Comparison of ENCODE assay signal across 19 cellular contexts in the genomic region with DNA sequence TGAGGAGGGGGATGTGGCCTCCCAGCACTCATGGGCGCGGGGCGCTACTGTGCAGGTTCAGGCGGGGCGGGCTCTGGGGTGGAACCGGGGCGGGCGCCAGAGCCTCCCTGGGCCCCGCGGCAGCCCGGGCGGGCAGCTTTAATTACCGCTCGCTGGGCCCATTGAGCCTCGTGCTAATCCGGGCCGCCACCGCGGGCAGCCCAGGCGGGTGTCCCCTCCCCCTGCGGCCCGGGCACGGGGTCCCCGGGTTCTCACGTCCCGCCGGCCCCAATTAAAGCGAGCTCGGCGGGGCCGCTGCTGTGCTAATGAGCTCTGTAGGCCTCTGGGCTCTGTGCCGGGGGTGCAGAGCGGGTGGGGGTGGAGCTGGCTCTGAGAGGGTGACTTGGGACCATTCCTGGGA. TPM values are rescaled to one million over a fixed set of nuclear protein-coding genes. Genes with fewer than 3 reads are reported as not detected.
DNase-seq lines count a peak whose midpoint lies in the region; ATAC-seq, FAIRE-seq and TF ChIP-seq lines count a peak whose summit lies in the region.
"Had no signal": no experiment of that assay in that cellular context is flagged by ENCODE, and none has a peak within 500 bp of the region (broad histone marks: within the 10 kb centered on the region; RNA-seq: fewer than 3 reads in every experiment).

No MANE protein-coding gene starts in this region.

- H3K27me3 ChIP-seq in HepG2 (ENCODE audit: control insufficient read depth in 1 of 2, insufficient read depth in 2 of 2, low read length in 2 of 2) (no peaks in the 10 kb centered on the region), right lobe of liver (no peaks in the 10 kb centered on the region), neuronal stem cell (ENCODE audit: control insufficient read depth in 3 of 3, insufficient read depth in 3 of 3, low read depth in 1 of 3, low read length in 3 of 3) (peaks cover 0 to 40% (median 40%) of the 10 kb centered on the region in 3 experiments)

- WGBS in HepG2 (ENCODE audit: low lambda C conversion rate): 100% methylated on average over 5 of the region's 33 CpGs
- WGBS in right lobe of liver (ENCODE audit: insufficient coverage, low coverage, low lambda C conversion rate, missing lambda C conversion rate): no CpG with 5 or more reads among the region's 33 CpGs
- no CpG with 5 or more reads among the region's 33 CpGs for WGBS in neuronal stem cell (ENCODE audit: extremely low coverage in 2 of 2, insufficient read length in 2 of 2, insufficient replicate concordance in 1 of 2), 2 donors

- no TSS peak for BruUV-seq in HepG2 (replicated peaks; lab: Mats Ljungman, UMichigan)

- POLR2A ChIA-PET in HepG2 (lab: Yijun Ruan, JAX): interaction anchor here (0.6 to 34.3 kb wide), 4 partner anchors 18 to 80 kb away, joined by 4 to 1258 read pairs (median 7); partner anchors contain the start of gene FGFR3

- no peak overlapping the region for H4K8ac ChIP-seq in neuronal stem cell (ENCODE audit: low read depth, low read length)

- H3K79me2 ChIP-seq in HepG2 (ENCODE audit: insufficient read depth, low read length): peaks cover 4% of the 10 kb centered on the region

- H2BK120ac ChIP-seq in neuronal stem cell (ENCODE audit: low read depth, low read length): no peak overlapping the region

- H2AFZ ChIP-seq in HepG2 (ENCODE audit: low read length) (no peak overlapping the region), neuronal stem cell (ENCODE audit: low read length) (no peak overlapping the region)
- H2AFZ ChIP-seq: GM23248 had no signal

- TF ChIP-seq CTCF in HepG2 (CRISPR knock-in tag; IDR thresholded peaks at IDR 0.05) (no peak), right lobe of liver (IDR thresholded peaks at IDR 0.05) (no peak)

- H3K4me1 ChIP-seq in HepG2 (ENCODE audit: insufficient read depth, low read length) (peaks cover 87% of the 10 kb centered on the region), right lobe of liver (no peaks in the 10 kb centered on the region), neuronal stem cell (ENCODE audit: control insufficient read depth in 2 of 2, insufficient read depth in 1 of 2, low read depth in 1 of 2, low read length in 2 of 2) (peaks cover 51 to 71% of the 10 kb centered on the region in 2 donors)

- ATAC-seq in HepG2 (no peak), right lobe of liver (no peak), GM18511 (IDR thresholded peaks at IDR 0.05; ENCODE audit: unreplicated experiment) (no peak)
- ATAC-seq: A549, Panc1 had no signal

- no peak for DNase-seq in HepG2 (ENCODE audit: low spot score)
- no peak for DNase-seq in right lobe of liver
- peak; percentile 37 for DNase-seq in astrocyte of the hippocampus (ENCODE audit: low read depth, low spot score)
- DNase-seq in neuronal stem cell (ENCODE audit: low spot score): no peak
- no peak for DNase-seq in HTR-8/SVneo (ENCODE audit: insufficient read length, low spot score)
- no peak for DNase-seq in SKM-1 treated with dmso at 0.1 percent for 144 hours (lab: John Stamatoyannopoulos, UW; ENCODE audit: unreplicated experiment)
- DNase-seq: CD4-positive, alpha-beta T cell; GF-D8; GM23248; IMR-90; NCI-H146; NCI-H2081 treated with DMSO at 0.1 percent for 48 hours; NCI-H69; Right ventricle myocardium superior; SK-N-SH had no signal

- H3K9me3 ChIP-seq in HepG2 (ENCODE audit: low read length) (no peaks in the 10 kb centered on the region), right lobe of liver (no peaks in the 10 kb centered on the region), neuronal stem cell (replicated peaks in 1 of 2; ENCODE audit: control insufficient read depth in 2 of 2, insufficient read depth in 1 of 2, low read depth in 1 of 2, low read length in 2 of 2) (no peaks in the 10 kb centered on the region)
- H3K9me3 ChIP-seq: A549, SK-N-SH had no signal

- TF ChIP-seq EP300 in HepG2 (IDR thresholded peaks at IDR 0.05; ENCODE audit: low read depth in 2 of 2, low read length in 2 of 2) (no peak), HepG2 (CRISPR knock-in tag; IDR thresholded peaks at IDR 0.05; ENCODE audit: borderline replicate concordance) (no peak)

- H2BK5ac ChIP-seq in neuronal stem cell (ENCODE audit: low read length): no peak overlapping the region

- no peak for FAIRE-seq in HepG2 (lab: Jason Lieb, UNC)
- FAIRE-seq in HTR-8/SVneo (lab: Jason Lieb, UNC): no peak
- FAIRE-seq: A549, D721Med had no signal

- H3K27ac ChIP-seq in HepG2 (ENCODE audit: extremely low read length, insufficient read depth, low read length): peak overlapping the region; percentile 83
- H3K27ac ChIP-seq in right lobe of liver: no peak overlapping the region
- no peak overlapping the region for H3K27ac ChIP-seq in neuronal stem cell (replicated peaks; ENCODE audit: low read length)
- H3K27ac ChIP-seq: GM23248 had no signal

- no peak for TF ChIP-seq POLR2A in HepG2 (IDR thresholded peaks at IDR 0.05; ENCODE audit: insufficient read depth in 1 of 2, low read depth in 2 of 2, low read length in 2 of 2)
- no peak for TF ChIP-seq POLR2A in right lobe of liver (IDR thresholded peaks at IDR 0.05)

- in situ Hi-C loops in HepG2 (cut with HindIII; ENCODE audit: extremely low pct_ligation_motif_present, low pct_unique_long_range_greater_than_20kb): no loop called here

- H3K4me2 ChIP-seq in HepG2 (ENCODE audit: low read depth, low read length) (no peak overlapping the region), neuronal stem cell (ENCODE audit: insufficient read depth, low read length, poor library complexity, severe bottlenecking) (no peak overlapping the region)
- H3K4me2 ChIP-seq: A549, SK-N-SH had no signal

- no peak overlapping the region for H3K9ac ChIP-seq in HepG2 (ENCODE audit: insufficient read depth, low read depth, low read length)
- peak overlapping the region; percentile 30 for H3K9ac ChIP-seq in neuronal stem cell (ENCODE audit: low read depth, low read length, poor library complexity)
- H3K9ac ChIP-seq: GM23248, SK-N-SH had no signal

- H3K79me1 ChIP-seq in neuronal stem cell (ENCODE audit: low read depth, low read length): peaks cover 3% of the 10 kb centered on the region

- CTCF ChIA-PET in HepG2 (lab: Yijun Ruan, JAX; ENCODE audit: low intra/inter-chr PET ratio, low total read pairs): interaction anchor here (0.7 to 1.4 kb wide), 2 partner anchors 9 to 39 kb away, joined by 3 read pairs; no protein-coding TSS in a partner anchor

- peak overlapping the region; percentile 84 for H3K18ac ChIP-seq in neuronal stem cell (ENCODE audit: low read length)

- no peak overlapping the region for H3K4ac ChIP-seq in neuronal stem cell (ENCODE audit: low read length)

- peak overlapping the region; percentile 86 for H3K23ac ChIP-seq in neuronal stem cell (ENCODE audit: low read depth, low read length, poor library complexity)

- H4K20me1 ChIP-seq in HepG2 (ENCODE audit: insufficient read depth, low read length): no peaks in the 10 kb centered on the region

- no peaks in the 10 kb centered on the region for H3K36me3 ChIP-seq in HepG2 (replicated peaks in 1 of 2; ENCODE audit: control insufficient read depth in 1 of 2, insufficient read depth in 2 of 2, low read length in 2 of 2)
- H3K36me3 ChIP-seq in right lobe of liver: no peaks in the 10 kb centered on the region
- no peaks in the 10 kb centered on the region for H3K36me3 ChIP-seq in neuronal stem cell (replicated peaks in 1 of 2; ENCODE audit: control insufficient read depth in 2 of 2, insufficient read depth in 2 of 2, low read length in 2 of 2)

- H2AK5ac ChIP-seq in neuronal stem cell (ENCODE audit: low read depth, low read length): no peak overlapping the region

- peak overlapping the region; percentile 78 for H2BK12ac ChIP-seq in neuronal stem cell (ENCODE audit: low read length)

- H3K4me3 ChIP-seq in HepG2 (replicated peaks in 1 of 3; ENCODE audit: insufficient read depth in 1 of 3, low read depth in 2 of 3, low read length in 3 of 3) (no peak overlapping the region; a peak in 1 of 6 replicates), right lobe of liver (no peak overlapping the region), neuronal stem cell (ENCODE audit: low read length in 2 of 2) (no peak overlapping the region)
- H3K4me3 ChIP-seq: A549, GM23248 had no signal

- no peak for TF ChIP-seq RAD21 in HepG2 (CRISPR knock-in tag; IDR thresholded peaks at IDR 0.05)

- H2BK15ac ChIP-seq in neuronal stem cell (ENCODE audit: low read length): peak overlapping the region; percentile 65

- intact Hi-C loops in HepG2 (cut with micrococcal nuclease; ENCODE audit: unreplicated experiment) (no loop called here), right lobe of liver (cut with DNase I) (no loop called here)

- no peak overlapping the region for H4K91ac ChIP-seq in neuronal stem cell (ENCODE audit: low read depth, low read length, poor library complexity)

- no peak overlapping the region for H3K14ac ChIP-seq in neuronal stem cell (ENCODE audit: low read length)

RNA-seq across cellular contexts. Expression of gene FGFR3, which starts 22.8 kb away (rescaled TPM):
- total RNA-seq in HepG2 (2016; rRNA removed; fragmentation: Illumina TruSeq; extraction: Trizol) (40.2 and 103 TPM in 2 replicates), right lobe of liver (10 to 100 TPM; 14.3 to 30.0 (median 25.7) TPM)
- total RNA-seq in HepG2 (2016; cell fraction: cytosol; rRNA removed; fragmentation: Illumina TruSeq; extraction: Trizol; ENCODE audit: low read depth): 18.3 and 22.4 TPM in 2 replicates
- total RNA-seq in HepG2 (2016; cell fraction: insoluble cytoplasmic fraction; rRNA removed; fragmentation: Illumina TruSeq; extraction: Trizol): 38.7 and 106 TPM in 2 replicates
- 39.4 and 45.4 TPM in 2 replicates for total RNA-seq in HepG2 (2016; cell fraction: membrane; rRNA removed; fragmentation: Illumina TruSeq; extraction: Trizol)
- total RNA-seq in HepG2 (2016; cell fraction: nucleus; rRNA removed; fragmentation: Illumina TruSeq; extraction: Trizol): 114 and 144 TPM in 2 replicates
- 109 and 159 TPM in 2 replicates for polyA plus RNA-seq in HepG2 (2011; rRNA removed)
- 87.8 and 132 TPM in 2 replicates for polyA plus RNA-seq in HepG2 (2011; cell fraction: cytosol; rRNA removed)
- 914 and 1,354 TPM in 2 replicates for polyA plus RNA-seq in HepG2 (2011; cell fraction: nucleus; rRNA removed)
- 127 and 140 TPM in 2 replicates for polyA plus RNA-seq in HepG2 (2012)
- 6.7 and 7.6 TPM in 2 replicates for polyA plus RNA-seq in HepG2 (2016; cell fraction: cytosol; fragmentation: Illumina TruSeq; extraction: Trizol; ENCODE audit: low read depth)
- polyA plus RNA-seq in HepG2 (2016; cell fraction: insoluble cytoplasmic fraction; fragmentation: Illumina TruSeq; extraction: Trizol; ENCODE audit: low read depth): 36.5 and 42.1 TPM in 2 replicates
- 24.3 and 24.6 TPM in 2 replicates for polyA plus RNA-seq in HepG2 (2016; cell fraction: membrane; fragmentation: Illumina TruSeq; extraction: Trizol; ENCODE audit: low read depth)
- polyA plus RNA-seq in HepG2 (2016; cell fraction: nucleus; fragmentation: Illumina TruSeq; extraction: Trizol; ENCODE audit: insufficient read depth, low read depth): 393 and 407 TPM in 2 replicates
- polyA minus RNA-seq in HepG2 (2011; rRNA and poly(A)+ RNA removed; ENCODE audit: low replicate concordance): 7.3 and 222 TPM in 2 replicates
- 97.8 and 100 TPM in 2 replicates for polyA minus RNA-seq in HepG2 (2011; cell fraction: cytosol; rRNA and poly(A)+ RNA removed)
- 130 and 153 TPM in 2 replicates for polyA minus RNA-seq in HepG2 (2011; cell fraction: nucleus; rRNA and poly(A)+ RNA removed)
- polyA plus RNA-seq in neuronal stem cell (2013, experiment 1 of 2): 7.2 TPM
- 7.6 TPM for polyA plus RNA-seq in neuronal stem cell (2013, experiment 2 of 2)

RNA-seq across cellular contexts. Expression of gene TACC3, which starts 48.9 kb away (rescaled TPM):
- total RNA-seq in HepG2 (2016; rRNA removed; fragmentation: Illumina TruSeq; extraction: Trizol) (21.2 and 35.4 TPM in 2 replicates), right lobe of liver (1 to 10 TPM; 2.2 to 5.7 (median 4.8) TPM)
- total RNA-seq in HepG2 (2016; cell fraction: cytosol; rRNA removed; fragmentation: Illumina TruSeq; extraction: Trizol; ENCODE audit: low read depth): 9.8 and 10.0 TPM in 2 replicates
- 23.8 and 32.4 TPM in 2 replicates for total RNA-seq in HepG2 (2016; cell fraction: insoluble cytoplasmic fraction; rRNA removed; fragmentation: Illumina TruSeq; extraction: Trizol)
- total RNA-seq in HepG2 (2016; cell fraction: membrane; rRNA removed; fragmentation: Illumina TruSeq; extraction: Trizol): 15.9 and 17.1 TPM in 2 replicates
- 24.3 and 29.3 TPM in 2 replicates for total RNA-seq in HepG2 (2016; cell fraction: nucleus; rRNA removed; fragmentation: Illumina TruSeq; extraction: Trizol)
- 15.7 and 20.3 TPM in 2 replicates for polyA plus RNA-seq in HepG2 (2011; rRNA removed)
- 8.7 and 16.8 TPM in 2 replicates for polyA plus RNA-seq in HepG2 (2011; cell fraction: cytosol; rRNA removed)
- polyA plus RNA-seq in HepG2 (2011; cell fraction: nucleus; rRNA removed): 68.2 and 101 TPM in 2 replicates
- 16.3 and 27.3 TPM in 2 replicates for polyA plus RNA-seq in HepG2 (2012)
- polyA plus RNA-seq in HepG2 (2016; cell fraction: cytosol; fragmentation: Illumina TruSeq; extraction: Trizol; ENCODE audit: low read depth): 5.5 and 6.4 TPM in 2 replicates
- 59.5 and 79.8 TPM in 2 replicates for polyA plus RNA-seq in HepG2 (2016; cell fraction: insoluble cytoplasmic fraction; fragmentation: Illumina TruSeq; extraction: Trizol; ENCODE audit: low read depth)
- 10.8 and 13.8 TPM in 2 replicates for polyA plus RNA-seq in HepG2 (2016; cell fraction: membrane; fragmentation: Illumina TruSeq; extraction: Trizol; ENCODE audit: low read depth)
- polyA plus RNA-seq in HepG2 (2016; cell fraction: nucleus; fragmentation: Illumina TruSeq; extraction: Trizol; ENCODE audit: insufficient read depth, low read depth): 133 and 138 TPM in 2 replicates
- 12.7 and 22.2 TPM in 2 replicates for polyA minus RNA-seq in HepG2 (2011; rRNA and poly(A)+ RNA removed; ENCODE audit: low replicate concordance)
- polyA minus RNA-seq in HepG2 (2011; cell fraction: cytosol; rRNA and poly(A)+ RNA removed): 7.4 and 8.9 TPM in 2 replicates
- polyA minus RNA-seq in HepG2 (2011; cell fraction: nucleus; rRNA and poly(A)+ RNA removed): 10.9 and 13.8 TPM in 2 replicates
- 110 TPM for polyA plus RNA-seq in neuronal stem cell (2013, experiment 1 of 2)
- 108 TPM for polyA plus RNA-seq in neuronal stem cell (2013, experiment 2 of 2)

RNA-seq across cellular contexts. Expression of gene TMEM129, which starts 49.1 kb away (rescaled TPM):
- 15.5 and 25.8 TPM in 2 replicates for total RNA-seq in HepG2 (2016; rRNA removed; fragmentation: Illumina TruSeq; extraction: Trizol)
- total RNA-seq in HepG2 (2016; cell fraction: cytosol; rRNA removed; fragmentation: Illumina TruSeq; extraction: Trizol; ENCODE audit: low read depth): 9.2 and 12.7 TPM in 2 replicates
- 14.4 and 26.2 TPM in 2 replicates for total RNA-seq in HepG2 (2016; cell fraction: insoluble cytoplasmic fraction; rRNA removed; fragmentation: Illumina TruSeq; extraction: Trizol)
- total RNA-seq in HepG2 (2016; cell fraction: membrane; rRNA removed; fragmentation: Illumina TruSeq; extraction: Trizol): 28.5 and 34.5 TPM in 2 replicates
- total RNA-seq in HepG2 (2016; cell fraction: nucleus; rRNA removed; fragmentation: Illumina TruSeq; extraction: Trizol): 20.4 and 23.0 TPM in 2 replicates
- polyA plus RNA-seq in HepG2 (2011; rRNA removed): 19.0 and 36.1 TPM in 2 replicates
- 18.9 and 32.3 TPM in 2 replicates for polyA plus RNA-seq in HepG2 (2011; cell fraction: cytosol; rRNA removed)
- polyA plus RNA-seq in HepG2 (2011; cell fraction: nucleus; rRNA removed): 79.1 and 84.6 TPM in 2 replicates
- polyA plus RNA-seq in HepG2 (2012): 16.1 and 20.7 TPM in 2 replicates
- polyA plus RNA-seq in HepG2 (2016; cell fraction: cytosol; fragmentation: Illumina TruSeq; extraction: Trizol; ENCODE audit: low read depth): 9.4 and 10.4 TPM in 2 replicates
- polyA plus RNA-seq in HepG2 (2016; cell fraction: insoluble cytoplasmic fraction; fragmentation: Illumina TruSeq; extraction: Trizol; ENCODE audit: low read depth): 14.1 and 16.2 TPM in 2 replicates
- 21.6 and 23.3 TPM in 2 replicates for polyA plus RNA-seq in HepG2 (2016; cell fraction: membrane; fragmentation: Illumina TruSeq; extraction: Trizol; ENCODE audit: low read depth)
- 36.1 and 41.5 TPM in 2 replicates for polyA plus RNA-seq in HepG2 (2016; cell fraction: nucleus; fragmentation: Illumina TruSeq; extraction: Trizol; ENCODE audit: insufficient read depth, low read depth)
- polyA minus RNA-seq in HepG2 (2011; rRNA and poly(A)+ RNA removed; ENCODE audit: low replicate concordance): 7.1 and 61.3 TPM in 2 replicates
- polyA minus RNA-seq in HepG2 (2011; cell fraction: cytosol; rRNA and poly(A)+ RNA removed): 18.8 and 21.5 TPM in 2 replicates
- 6.4 and 8.5 TPM in 2 replicates for polyA minus RNA-seq in HepG2 (2011; cell fraction: nucleus; rRNA and poly(A)+ RNA removed)
- total RNA-seq in right lobe of liver: 10 to 100 TPM; 13.8 to 51.0 (median 25.4) TPM
- polyA plus RNA-seq in neuronal stem cell (2013, experiment 1 of 2): 28.3 TPM
- 26.4 TPM for polyA plus RNA-seq in neuronal stem cell (2013, experiment 2 of 2)

RNA-seq across cellular contexts. Expression of gene SLBP, which starts 58.1 kb away (rescaled TPM):
- 104 and 131 TPM in 2 replicates for total RNA-seq in HepG2 (2016; rRNA removed; fragmentation: Illumina TruSeq; extraction: Trizol)
- total RNA-seq in HepG2 (2016; cell fraction: cytosol; rRNA removed; fragmentation: Illumina TruSeq; extraction: Trizol; ENCODE audit: low read depth): 19.5 and 20.5 TPM in 2 replicates
- 103 and 128 TPM in 2 replicates for total RNA-seq in HepG2 (2016; cell fraction: insoluble cytoplasmic fraction; rRNA removed; fragmentation: Illumina TruSeq; extraction: Trizol)
- total RNA-seq in HepG2 (2016; cell fraction: membrane; rRNA removed; fragmentation: Illumina TruSeq; extraction: Trizol): 43.3 and 44.2 TPM in 2 replicates
- total RNA-seq in HepG2 (2016; cell fraction: nucleus; rRNA removed; fragmentation: Illumina TruSeq; extraction: Trizol): 39.3 and 41.5 TPM in 2 replicates
- polyA plus RNA-seq in HepG2 (2011; rRNA removed): 29.8 and 43.9 TPM in 2 replicates
- polyA plus RNA-seq in HepG2 (2011; cell fraction: cytosol; rRNA removed): 22.0 and 30.6 TPM in 2 replicates
- 12.8 and 13.8 TPM in 2 replicates for polyA plus RNA-seq in HepG2 (2011; cell fraction: nucleus; rRNA removed)
- 30.0 and 43.7 TPM in 2 replicates for polyA plus RNA-seq in HepG2 (2012)
- 10.3 and 11.7 TPM in 2 replicates for polyA plus RNA-seq in HepG2 (2016; cell fraction: cytosol; fragmentation: Illumina TruSeq; extraction: Trizol; ENCODE audit: low read depth)
- polyA plus RNA-seq in HepG2 (2016; cell fraction: insoluble cytoplasmic fraction; fragmentation: Illumina TruSeq; extraction: Trizol; ENCODE audit: low read depth): 140 and 142 TPM in 2 replicates
- polyA plus RNA-seq in HepG2 (2016; cell fraction: membrane; fragmentation: Illumina TruSeq; extraction: Trizol; ENCODE audit: low read depth): 24.5 and 24.6 TPM in 2 replicates
- polyA plus RNA-seq in HepG2 (2016; cell fraction: nucleus; fragmentation: Illumina TruSeq; extraction: Trizol; ENCODE audit: insufficient read depth, low read depth): 69.4 and 73.3 TPM in 2 replicates
- polyA minus RNA-seq in HepG2 (2011; rRNA and poly(A)+ RNA removed; ENCODE audit: low replicate concordance): 12.5 and 24.7 TPM in 2 replicates
- polyA minus RNA-seq in HepG2 (2011; cell fraction: cytosol; rRNA and poly(A)+ RNA removed): 19.7 and 22.7 TPM in 2 replicates
- polyA minus RNA-seq in HepG2 (2011; cell fraction: nucleus; rRNA and poly(A)+ RNA removed): 10.8 and 13.7 TPM in 2 replicates
- 10 to 100 TPM; 13.1 to 30.8 (median 14.7) TPM for total RNA-seq in right lobe of liver
- 44.6 TPM for polyA plus RNA-seq in neuronal stem cell (2013, experiment 1 of 2)
- polyA plus RNA-seq in neuronal stem cell (2013, experiment 2 of 2): 44.5 TPM
